In the genomic region with DNA sequence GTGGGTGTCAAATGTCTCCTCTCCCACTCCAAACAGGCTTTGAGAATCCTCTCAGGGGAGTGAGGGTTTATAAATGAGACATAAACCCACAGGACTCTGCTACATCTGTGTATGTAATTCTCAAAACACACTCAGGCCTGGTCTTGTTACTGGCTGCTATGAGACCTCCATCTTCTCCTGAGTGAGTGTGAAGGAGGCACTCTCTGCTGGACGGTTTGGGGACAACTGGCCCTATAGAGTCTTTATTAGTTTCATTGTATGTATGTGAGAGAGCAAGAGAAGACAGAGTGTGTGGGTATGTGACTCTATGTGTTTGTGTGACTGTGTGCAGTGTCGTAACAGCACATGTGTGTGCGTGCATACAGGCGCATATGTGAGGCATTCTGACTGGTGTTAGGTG, we compare ENCODE assay signal across 10 cellular contexts. TPM values are rescaled to one million over a fixed set of nuclear protein-coding genes. Genes with fewer than 3 reads are reported as not detected.
"Had no signal": no experiment of that assay in that cellular context is flagged by ENCODE, and none has a peak within 500 bp of the region (broad histone marks: within the 10 kb centered on the region; RNA-seq: fewer than 3 reads in every experiment).

No MANE protein-coding gene starts in this region.

- H3K4me1 ChIP-seq: HAP-1 had no signal

- H3K9ac ChIP-seq: GM23248 had no signal

- H3K27ac ChIP-seq: GM23248, HL-60 had no signal

- H3K27ac Mint-ChIP-seq: HFFc6, IgD-negative memory B cell had no signal

- DNase-seq: GM23248, GOT3, H7, HFFc6, KBM-7 had no signal

- H3K9me3 ChIP-seq: HAP-1 had no signal

- H3K4me3 ChIP-seq: GM23248, HAP-1 had no signal

- H3K4me1 Mint-ChIP-seq: IgD-negative memory B cell had no signal

- H3K4me3 Mint-ChIP-seq: HFFc6, IgD-negative memory B cell had no signal

- H2AFZ ChIP-seq: GM23248 had no signal

- H3K36me3 ChIP-seq: HAP-1 had no signal

- H3K36me3 Mint-ChIP-seq: IgD-negative memory B cell had no signal

RNA-seq across cellular contexts. Expression of a gene that starts 9.6 kb away (rescaled TPM):
- total RNA-seq: GM23248, H7, HFFc6, HT1080 had no signal
- polyA plus RNA-seq: GM23248, IgD-negative memory B cell had no signal

RNA-seq across cellular contexts. Expression of a gene that starts 22.5 kb away (rescaled TPM):
- total RNA-seq: GM23248, H7, HFFc6 had no signal
- polyA plus RNA-seq: GM23248, IgD-negative memory B cell had no signal

RNA-seq across cellular contexts. Expression of a gene that starts 48.2 kb away (rescaled TPM):
- total RNA-seq: GM23248, H4, H7, HFFc6, HT1080 had no signal
- polyA plus RNA-seq: GM23248, IgD-negative memory B cell had no signal
